In the genomic region with DNA sequence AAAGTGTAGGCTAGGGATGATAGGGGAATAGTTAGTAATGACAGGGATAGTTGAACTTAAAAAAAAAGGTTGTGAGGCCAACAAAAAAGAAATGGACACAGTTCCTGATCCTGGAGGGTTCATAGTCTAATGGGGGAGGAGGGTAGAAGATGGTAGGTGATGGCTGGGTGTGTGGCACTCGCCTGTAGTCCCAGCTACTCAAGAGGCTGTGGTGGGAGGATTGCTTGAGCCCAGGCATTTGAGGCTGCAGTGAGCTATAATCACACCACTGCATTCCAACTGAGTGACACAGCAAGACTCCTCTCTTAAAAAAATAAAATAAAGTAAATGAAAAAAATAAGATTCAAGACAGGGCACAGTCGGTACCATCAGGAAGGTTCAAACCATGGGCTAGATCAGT, we compare ENCODE assay signal across 10 cellular contexts. TPM values are rescaled to one million over a fixed set of nuclear protein-coding genes. Genes with fewer than 3 reads are reported as not detected.
DNase-seq lines count a peak whose midpoint lies in the region; ATAC-seq, FAIRE-seq and TF ChIP-seq lines count a peak whose summit lies in the region.
"Had no signal": no experiment of that assay in that cellular context is flagged by ENCODE, and none has a peak within 500 bp of the region (broad histone marks: within the 10 kb centered on the region; RNA-seq: fewer than 3 reads in every experiment).

No MANE protein-coding gene starts in this region.

- CTCF ChIA-PET in endothelial cell of umbilical vein (lab: Charles Lee), result interaction anchor here (0.8 to 4.4 kb wide), 10 partner anchors 12 to 102 kb away, joined by 3 to 45 read pairs (median 5); a partner anchor contains a TSS

- H3K4me3 Mint-ChIP-seq in activated CD4-positive, alpha-beta T cell treated with anti-CD3 and anti-CD28 coated beads, Interleukin-2, amount 10 ng/mL, durations not matched to agents 24 days and 14 days, result peak overlapping the region; percentile 93

- H3K4me1 ChIP-seq in endothelial cell of umbilical vein (ENCODE audit: control insufficient read depth, extremely low read depth, insufficient read depth, low read length) (peaks cover 20% of the 10 kb centered on the region), spleen (peaks cover 31 to 76% (median 54%) of the 10 kb centered on the region in 6 donors), body of pancreas (peaks cover 30% of the 10 kb centered on the region)

- TF ChIP-seq POLR2A in endothelial cell of umbilical vein (IDR thresholded peaks at IDR 0.05; ENCODE audit: low read depth, low read length) (no peak), spleen (IDR thresholded peaks at IDR 0.05) (no peak), body of pancreas (IDR thresholded peaks at IDR 0.05) (no peak)

- no TSS peak for BruUV-seq in endothelial cell of umbilical vein (replicated peaks; lab: Mats Ljungman, UMichigan)

- peaks cover 44% of the 10 kb centered on the region for H3K79me2 ChIP-seq in endothelial cell of umbilical vein (ENCODE audit: control insufficient read depth, insufficient read depth, low read length)

- dilution Hi-C loops in endothelial cell of umbilical vein (cut with MboI; ENCODE audit: extremely low pct_ligation_motif_present, low sequenced_read_pairs), result no loop called here

- H3K4me1 Mint-ChIP-seq in activated CD4-positive, alpha-beta T cell treated with anti-CD3 and anti-CD28 coated beads, Interleukin-2, amount 10 ng/mL, durations not matched to agents 24 days and 14 days, result peaks cover 45% of the 10 kb centered on the region

- H2AFZ ChIP-seq in endothelial cell of umbilical vein (ENCODE audit: low read depth, low read length), result no peak overlapping the region

- peaks cover 10% of the 10 kb centered on the region for H3K36me3 Mint-ChIP-seq in activated CD4-positive, alpha-beta T cell treated with anti-CD3 and anti-CD28 coated beads, Interleukin-2, amount 10 ng/mL, durations not matched to agents 24 days and 14 days (ENCODE audit: low read depth)

- H3K9me3 ChIP-seq in endothelial cell of umbilical vein (replicated peaks; ENCODE audit: control insufficient read depth, insufficient read depth, low read length) (no peaks in the 10 kb centered on the region), spleen (no peaks in the 10 kb centered on the region), body of pancreas (no peaks in the 10 kb centered on the region)

- no peaks in the 10 kb centered on the region for H3K9me3 Mint-ChIP-seq in activated CD4-positive, alpha-beta T cell treated with anti-CD3 and anti-CD28 coated beads, Interleukin-2, amount 10 ng/mL, durations not matched to agents 24 days and 14 days

- no peaks in the 10 kb centered on the region for H3K36me3 ChIP-seq in endothelial cell of umbilical vein (ENCODE audit: control insufficient read depth in 2 of 2, extremely low read depth in 1 of 2, insufficient read depth in 2 of 2, low read length in 2 of 2)
- H3K36me3 ChIP-seq in spleen, result no peaks in the 10 kb centered on the region
- no peaks in the 10 kb centered on the region for H3K36me3 ChIP-seq in body of pancreas (replicated peaks in 1 of 2; ENCODE audit: insufficient read depth in 1 of 2, low read depth in 2 of 2)

- POLR2A ChIA-PET in endothelial cell of umbilical vein (lab: Charles Lee), result interaction anchor here (0.6 to 1.6 kb wide), 3 partner anchors 37 to 111 kb away, joined by 3 to 4 read pairs (median 3); no protein-coding TSS in a partner anchor

- H3K27ac Mint-ChIP-seq in activated CD4-positive, alpha-beta T cell treated with anti-CD3 and anti-CD28 coated beads, Interleukin-2, amount 10 ng/mL, durations not matched to agents 24 days and 14 days, result peak overlapping the region; percentile 97

- H3K27me3 ChIP-seq in endothelial cell of umbilical vein (ENCODE audit: control insufficient read depth in 2 of 2, insufficient read depth in 2 of 2, low read length in 2 of 2) (no peaks in the 10 kb centered on the region), spleen (replicated peaks in 1 of 7) (no peaks in the 10 kb centered on the region), body of pancreas (no peaks in the 10 kb centered on the region)

- no peaks in the 10 kb centered on the region for H3K27me3 Mint-ChIP-seq in activated CD4-positive, alpha-beta T cell treated with anti-CD3 and anti-CD28 coated beads, Interleukin-2, amount 10 ng/mL, durations not matched to agents 24 days and 14 days

- FAIRE-seq in RCC 7860 (lab: Jason Lieb, UNC) (peak; percentile 26), endothelial cell of umbilical vein (lab: Jason Lieb, UNC) (no peak)

- peak overlapping the region; percentile 75 for H3K9ac ChIP-seq in endothelial cell of umbilical vein (replicated peaks; ENCODE audit: extremely low read depth, insufficient read depth, low read length)

- H3K4me3 ChIP-seq in endothelial cell of umbilical vein (replicated peaks in 1 of 3; ENCODE audit: insufficient read depth in 1 of 3, low read depth in 1 of 3, low read length in 3 of 3) (peak overlapping the region in 2 of 3 experiments; percentile 44 to 84), spleen (peak overlapping the region in 6 of 8 donors; percentile 60 to 87 (median 66)), body of pancreas (no peak overlapping the region)

- DNase-seq in activated CD4-positive, alpha-beta T cell treated with anti-CD3 and anti-CD28 coated beads, Interleukin-2, amount 10 ng/mL, durations not matched to agents 24 days and 14 days, result no peak
- no peak for DNase-seq in activated CD4-positive, alpha-beta T cell treated with anti-CD3 and anti-CD28 coated beads for 1 hour
- peak; percentile 35 for DNase-seq in RCC 7860 (ENCODE audit: low spot score)
- DNase-seq in endothelial cell of umbilical vein (ENCODE audit: low read depth, low spot score), result peak; percentile 27
- no peak for DNase-seq in spleen
- DNase-seq in activated CD4-positive, alpha-beta T cell treated with anti-CD3 and anti-CD28 coated beads, Interleukin-2, amount 50 U/mL, for 1 hour, result no peak
- DNase-seq in body of pancreas, result no peak

- no peaks in the 10 kb centered on the region for H3K9me1 ChIP-seq in endothelial cell of umbilical vein (replicated peaks; ENCODE audit: control insufficient read depth, extremely low read depth, insufficient read depth, low read length)

- H3K27ac ChIP-seq in endothelial cell of umbilical vein (ENCODE audit: insufficient read depth, low read depth, low read length) (peak overlapping the region; percentile 74), spleen (peak overlapping the region; percentile 84 to 95 (median 93)), body of pancreas (peak overlapping the region in 1 of 4 donors; percentile 74)
- H3K27ac ChIP-seq: C4-2B had no signal

- WGBS in spleen, 5 donors, result 47 to 62% (median 55%) methylated on average over 2 of the region's 2 CpGs
- 65 to 74% methylated on average over 2 of the region's 2 CpGs for WGBS in body of pancreas, 2 donors

- no peak for TF ChIP-seq CTCF in endothelial cell of umbilical vein (IDR thresholded peaks at IDR 0.05; ENCODE audit: extremely low read depth in 1 of 2, insufficient read depth in 1 of 2, low read depth in 1 of 2, low read length in 2 of 2)
- no peak for TF ChIP-seq CTCF in spleen (IDR thresholded peaks at IDR 0.05 in 8 of 11, conservative IDR thresholded peaks at IDR 0.05 in 3 of 11)
- no peak for TF ChIP-seq CTCF in body of pancreas (IDR thresholded peaks at IDR 0.05)

- no peaks in the 10 kb centered on the region for H4K20me1 ChIP-seq in endothelial cell of umbilical vein (replicated peaks; ENCODE audit: control insufficient read depth, extremely low read depth, insufficient read depth, low read length)

- peak overlapping the region; percentile 89 for H3K4me2 ChIP-seq in endothelial cell of umbilical vein (ENCODE audit: insufficient read depth, low read length)

- no peak for ATAC-seq in body of pancreas
- ATAC-seq in GM19324 (IDR thresholded peaks at IDR 0.05; ENCODE audit: low FRiP score, unreplicated experiment), result no peak
- ATAC-seq: Right ventricle myocardium inferior had no signal

- intact Hi-C loops in activated CD4-positive, alpha-beta T cell treated with anti-CD3 and anti-CD28 coated beads, Interleukin-2, amount 10 ng/mL, durations not matched to agents 24 days and 14 days (cut with micrococcal nuclease), result loop anchor here (5.0 to 10.0 kb wide), 3 partner anchors 93 to 811 kb away; a partner anchor contains a TSS
- intact Hi-C loops in endothelial cell of umbilical vein (cut with micrococcal nuclease), result no loop called here
- intact Hi-C loops in spleen (cut with DNase I; ENCODE audit: low total_unique reads), result loop anchor here (5.0 to 10.0 kb wide), 2 partner anchors 42 to 91 kb away; a partner anchor contains a TSS
- intact Hi-C loops in body of pancreas (cut with DNase I), result loop anchor here (10.0 kb wide), 1 partner anchor 99 kb away; a partner anchor contains a TSS

RNA-seq across cellular contexts. Expression of a gene that starts 2.4 kb away (rescaled TPM):
- total RNA-seq in activated CD4-positive, alpha-beta T cell treated with anti-CD3 and anti-CD28 coated beads, Interleukin-2, amount 10 ng/mL, durations not matched to agents 24 days and 14 days, result 32.8 and 35.5 TPM in 2 replicates
- 25.9 and 36.3 TPM in 2 replicates for total RNA-seq in endothelial cell of umbilical vein
- polyA plus RNA-seq in endothelial cell of umbilical vein, result 32.8 and 35.7 TPM in 2 replicates
- polyA plus RNA-seq in endothelial cell of umbilical vein (2011; cell fraction: cytosol; rRNA removed), result 23.2 and 24.5 TPM in 2 replicates
- polyA plus RNA-seq in endothelial cell of umbilical vein (2011; cell fraction: nucleus; rRNA removed), result 20.7 and 21.0 TPM in 2 replicates
- 18.4 and 26.2 TPM in 2 replicates for polyA plus RNA-seq in endothelial cell of umbilical vein (2012)
- polyA minus RNA-seq in endothelial cell of umbilical vein, result 36.5 and 43.9 TPM in 2 replicates
- 17.6 TPM for polyA minus RNA-seq in endothelial cell of umbilical vein (2011; cell fraction: cytosol; rRNA and poly(A)+ RNA removed)
- 8.9 and 9.9 TPM in 2 replicates for polyA minus RNA-seq in endothelial cell of umbilical vein (2011; cell fraction: nucleus; rRNA and poly(A)+ RNA removed)
- 10 to 100 TPM; 13.8 to 21.4 (median 15.0) TPM for total RNA-seq in spleen
- 1 to 10 TPM; 6.9 to 8.3 (median 6.9) TPM for polyA plus RNA-seq in spleen
- total RNA-seq in body of pancreas, result under 1 TPM in 1 of 2 donors, not detected in 1; 0.78 TPM

RNA-seq across cellular contexts. Expression of a gene that starts 33.2 kb away (rescaled TPM):
- total RNA-seq in activated CD4-positive, alpha-beta T cell treated with anti-CD3 and anti-CD28 coated beads, Interleukin-2, amount 10 ng/mL, durations not matched to agents 24 days and 14 days, result not detected in 2 replicates
- total RNA-seq in endothelial cell of umbilical vein (not detected in 2 replicates), spleen (not detected), body of pancreas (not detected)
- polyA plus RNA-seq in endothelial cell of umbilical vein (not detected in 2 replicates), spleen (not detected)
- not detected in 2 replicates for polyA plus RNA-seq in endothelial cell of umbilical vein (2011; cell fraction: cytosol; rRNA removed)
- polyA plus RNA-seq in endothelial cell of umbilical vein (2011; cell fraction: nucleus; rRNA removed), result not detected in 2 replicates
- not detected in 2 replicates for polyA plus RNA-seq in endothelial cell of umbilical vein (2012)
- not detected in 2 replicates for polyA minus RNA-seq in endothelial cell of umbilical vein
- not detected for polyA minus RNA-seq in endothelial cell of umbilical vein (2011; cell fraction: cytosol; rRNA and poly(A)+ RNA removed)
- not detected in 2 replicates for polyA minus RNA-seq in endothelial cell of umbilical vein (2011; cell fraction: nucleus; rRNA and poly(A)+ RNA removed)
- total RNA-seq: Right ventricle myocardium inferior had no signal

RNA-seq across cellular contexts. Expression of a gene that starts 46.2 kb away (rescaled TPM):
- 696 and 720 TPM in 2 replicates for total RNA-seq in activated CD4-positive, alpha-beta T cell treated with anti-CD3 and anti-CD28 coated beads, Interleukin-2, amount 10 ng/mL, durations not matched to agents 24 days and 14 days
- 453 and 481 TPM in 2 replicates for total RNA-seq in endothelial cell of umbilical vein
- 722 and 766 TPM in 2 replicates for polyA plus RNA-seq in endothelial cell of umbilical vein
- polyA plus RNA-seq in endothelial cell of umbilical vein (2011; cell fraction: cytosol; rRNA removed), result 462 and 465 TPM in 2 replicates
- 1,430 and 1,543 TPM in 2 replicates for polyA plus RNA-seq in endothelial cell of umbilical vein (2011; cell fraction: nucleus; rRNA removed)
- 283 and 357 TPM in 2 replicates for polyA plus RNA-seq in endothelial cell of umbilical vein (2012)
- 941 and 1,099 TPM in 2 replicates for polyA minus RNA-seq in endothelial cell of umbilical vein
- 284 TPM for polyA minus RNA-seq in endothelial cell of umbilical vein (2011; cell fraction: cytosol; rRNA and poly(A)+ RNA removed)
- polyA minus RNA-seq in endothelial cell of umbilical vein (2011; cell fraction: nucleus; rRNA and poly(A)+ RNA removed), result 394 and 502 TPM in 2 replicates
- total RNA-seq in spleen, result 100 to 1,000 TPM; 291 to 417 (median 354) TPM
- 100 to 1,000 TPM; 316 to 768 (median 493) TPM for polyA plus RNA-seq in spleen
- total RNA-seq in body of pancreas, result 100 to 1,000 TPM; 132 to 260 TPM

RNA-seq across cellular contexts. Expression of a gene that starts 50.8 kb away (rescaled TPM):
- 0.89 and 0.92 TPM in 2 replicates for total RNA-seq in activated CD4-positive, alpha-beta T cell treated with anti-CD3 and anti-CD28 coated beads, Interleukin-2, amount 10 ng/mL, durations not matched to agents 24 days and 14 days
- 0.84 and 1.4 TPM in 2 replicates for total RNA-seq in endothelial cell of umbilical vein
- 0.64 and 0.70 TPM in 2 replicates for polyA plus RNA-seq in endothelial cell of umbilical vein
- polyA plus RNA-seq in endothelial cell of umbilical vein (2011; cell fraction: cytosol; rRNA removed), result 0.63 and 0.66 TPM in 2 replicates
- polyA plus RNA-seq in endothelial cell of umbilical vein (2011; cell fraction: nucleus; rRNA removed), result 2.7 and 4.2 TPM in 2 replicates
- 0.49 and 0.70 TPM in 2 replicates for polyA plus RNA-seq in endothelial cell of umbilical vein (2012)
- 0.15 and 3.6 TPM in 2 replicates for polyA minus RNA-seq in endothelial cell of umbilical vein
- not detected for polyA minus RNA-seq in endothelial cell of umbilical vein (2011; cell fraction: cytosol; rRNA and poly(A)+ RNA removed)
- polyA minus RNA-seq in endothelial cell of umbilical vein (2011; cell fraction: nucleus; rRNA and poly(A)+ RNA removed), result 1.1 and 1.5 TPM in 2 replicates
- 1 to 10 TPM; 2.0 to 3.7 (median 2.7) TPM for total RNA-seq in spleen
- polyA plus RNA-seq in spleen, result 1 to 10 TPM; 1.9 to 2.7 (median 2.2) TPM
- total RNA-seq in body of pancreas, result 1 to 10 TPM in 1 of 2 donors, not detected in 1; 1.0 TPM

RNA-seq across cellular contexts. Expression of a gene that starts 51.8 kb away (rescaled TPM):
- total RNA-seq in activated CD4-positive, alpha-beta T cell treated with anti-CD3 and anti-CD28 coated beads, Interleukin-2, amount 10 ng/mL, durations not matched to agents 24 days and 14 days, result 14.8 and 16.2 TPM in 2 replicates
- total RNA-seq in endothelial cell of umbilical vein (14.6 and 15.5 TPM in 2 replicates), spleen (10 to 100 TPM; 11.0 to 36.3 (median 19.4) TPM), body of pancreas (10 to 100 TPM in 1 of 2 donors, 1 to 10 TPM in 1; 5.6 to 27.0 TPM)
- polyA plus RNA-seq in endothelial cell of umbilical vein (9.9 and 14.2 TPM in 2 replicates), spleen (10 to 100 TPM; 16.9 to 24.2 (median 19.3) TPM)
- 7.1 and 11.2 TPM in 2 replicates for polyA plus RNA-seq in endothelial cell of umbilical vein (2011; cell fraction: cytosol; rRNA removed)
- 8.1 and 8.5 TPM in 2 replicates for polyA plus RNA-seq in endothelial cell of umbilical vein (2011; cell fraction: nucleus; rRNA removed)
- polyA plus RNA-seq in endothelial cell of umbilical vein (2012), result 8.4 and 10.2 TPM in 2 replicates
- polyA minus RNA-seq in endothelial cell of umbilical vein, result 5.2 TPM in 2 replicates
- polyA minus RNA-seq in endothelial cell of umbilical vein (2011; cell fraction: cytosol; rRNA and poly(A)+ RNA removed), result 13.5 TPM
- 2.8 and 9.3 TPM in 2 replicates for polyA minus RNA-seq in endothelial cell of umbilical vein (2011; cell fraction: nucleus; rRNA and poly(A)+ RNA removed)

Comparison
In these comparisons a context has a peak if more than half of its experiments do, and no peak if none do; other contexts are left out.
1. DNase-seq: peak in RCC 7860 (single experiment) and endothelial cell of umbilical vein (single experiment); none in activated CD4-positive, alpha-beta T cell treated with anti-CD3 and anti-CD28 coated beads, Interleukin-2, amount 10 ng/mL, durations not matched to agents 24 days and 14 days (single experiment), activated CD4-positive, alpha-beta T cell treated with anti-CD3 and anti-CD28 coated beads for 1 hour (single experiment), spleen (single experiment), activated CD4-positive, alpha-beta T cell treated with anti-CD3 and anti-CD28 coated beads, Interleukin-2, amount 50 U/mL, for 1 hour (single experiment) and body of pancreas (0 of 4).
2. H3K4me3 ChIP-seq: peak in endothelial cell of umbilical vein (2 of 3) and spleen (6 of 8); none in body of pancreas (0 of 2).
3. RNA of a gene that starts 2.4 kb away (total RNA-seq): 25.9 to 36.3 TPM in endothelial cell of umbilical vein, 32.8 to 35.5 TPM in activated CD4-positive, alpha-beta T cell treated with anti-CD3 and anti-CD28 coated beads, Interleukin-2, amount 10 ng/mL, durations not matched to agents 24 days and 14 days and 13.8 to 21.4 TPM in spleen; 0.78 TPM in body of pancreas; every median in the first group is over 4 times any median in the second.